Comparison of ENCODE assay signal across 8 cellular contexts in the genomic region with DNA sequence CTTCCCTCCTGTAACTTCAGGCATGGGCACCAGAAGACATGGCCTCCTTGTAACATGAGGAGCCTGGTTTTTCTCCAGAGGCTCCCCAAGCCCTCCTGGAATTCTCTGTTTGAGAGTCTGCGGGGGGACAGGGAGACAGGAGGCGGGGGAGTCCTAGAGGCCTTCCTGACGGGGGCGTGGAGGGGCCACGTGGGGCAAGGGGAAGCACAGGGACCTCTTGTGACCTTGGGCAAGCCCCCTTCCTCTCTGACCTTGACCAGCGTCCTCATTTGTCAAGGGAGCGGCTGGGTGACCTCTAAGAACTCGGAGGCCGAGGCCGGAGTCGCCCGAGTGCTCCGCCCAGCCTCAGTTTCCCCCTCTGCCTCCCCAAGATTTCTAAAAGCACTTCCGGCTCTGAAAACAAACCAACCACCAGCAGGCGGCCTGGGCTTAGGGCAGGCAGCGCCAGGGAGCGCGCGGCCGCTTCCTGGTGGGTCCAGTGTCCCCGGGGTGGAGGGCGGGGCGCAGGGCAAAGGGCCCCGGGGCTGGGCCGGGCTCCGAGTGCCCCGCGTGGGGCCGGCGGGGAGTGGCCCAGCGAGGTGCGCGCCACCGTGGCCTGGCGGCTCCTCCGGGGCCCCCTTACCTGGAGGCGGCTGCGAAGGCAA. TPM values are rescaled to one million over a fixed set of nuclear protein-coding genes. Genes with fewer than 3 reads are reported as not detected.
DNase-seq lines count a peak whose midpoint lies in the region; ATAC-seq and TF ChIP-seq lines count a peak whose summit lies in the region.

No MANE protein-coding gene starts in this region.

- no peak overlapping the region for H2BK12ac ChIP-seq in H9 (ENCODE audit: insufficient read length, low read depth, low read length)

- no peaks in the 10 kb centered on the region; a peak in 1 of 5 replicates for H3K9me3 Mint-ChIP-seq in H9
- H3K9me3 Mint-ChIP-seq in neural crest cell, result no peaks in the 10 kb centered on the region

- H2BK15ac ChIP-seq in H9 (ENCODE audit: low read depth, low read length), result no peak overlapping the region

- H3K27me3 Mint-ChIP-seq in H9 (ENCODE audit: low read depth) (peaks cover 58% of the 10 kb centered on the region), neural crest cell (ENCODE audit: low read depth) (peaks cover 51% of the 10 kb centered on the region)

- no peak for TF ChIP-seq EP300 in esophagus muscularis mucosa (IDR thresholded peaks at IDR 0.05)

- no peak overlapping the region for H4K8ac ChIP-seq in H9 (replicated peaks; ENCODE audit: insufficient read length, low read depth, low read length)

- no peak overlapping the region for H2BK20ac ChIP-seq in H9 (ENCODE audit: low read depth, low read length, poor library complexity, severe bottlenecking)

- H3K56ac ChIP-seq in H9 (ENCODE audit: insufficient read length, low read depth, low read length), result no peak overlapping the region

- H3K4me3 ChIP-seq in esophagus muscularis mucosa, result peak overlapping the region; percentile 63 to 89 (median 83)
- H3K4me3 ChIP-seq in thoracic aorta, result peak overlapping the region; percentile 81

- peak overlapping the region; percentile 53 to 72; a peak in 4 of 5 replicates for H3K4me3 Mint-ChIP-seq in H9
- H3K4me3 Mint-ChIP-seq in neural crest cell, result peak overlapping the region; percentile 62

- H3K9ac ChIP-seq in H9 (ENCODE audit: extremely low read depth, insufficient read length, low read length), result no peak overlapping the region

- no peak overlapping the region for H3T11ph ChIP-seq in H9 (ENCODE audit: low read length)

- peak; percentile 51; the same call in 2 of the 3 replicates for TF ChIP-seq CTCF in H9 (conservative IDR thresholded peaks at IDR 0.05)
- TF ChIP-seq CTCF in esophagus muscularis mucosa (IDR thresholded peaks at IDR 0.05), result peak; percentile 16 to 50 (median 37)
- peak; percentile 59 for TF ChIP-seq CTCF in neural crest cell (conservative IDR thresholded peaks at IDR 0.05)
- peak; percentile 44 for TF ChIP-seq CTCF in thoracic aorta (IDR thresholded peaks at IDR 0.05)

- no peak for TF ChIP-seq POLR2A in esophagus muscularis mucosa (IDR thresholded peaks at IDR 0.05; ENCODE audit: low read depth)

- no peak overlapping the region for H4K91ac ChIP-seq in H9 (ENCODE audit: insufficient read length, low read depth, low read length)

- H3K14ac ChIP-seq in H9 (ENCODE audit: insufficient read depth, low read length), result no peak overlapping the region

- peaks cover 10% of the 10 kb centered on the region; the same call in 1 of the 2 replicates for H3K27me3 ChIP-seq in H9 (ENCODE audit: insufficient read depth, low read length)
- no peaks in the 10 kb centered on the region for H3K27me3 ChIP-seq in esophagus muscularis mucosa
- no peaks in the 10 kb centered on the region for H3K27me3 ChIP-seq in thoracic aorta (replicated peaks; ENCODE audit: insufficient read depth)

- H3K36me3 Mint-ChIP-seq in H9 (ENCODE audit: insufficient read depth in 1 of 3, low read depth in 3 of 3) (no peaks in the 10 kb centered on the region; a peak in 1 of 7 replicates), neural crest cell (ENCODE audit: low read depth) (no peaks in the 10 kb centered on the region)

- H3K27ac ChIP-seq in H9 (ENCODE audit: insufficient read length, low read depth, low read length) (no peak overlapping the region), esophagus muscularis mucosa (replicated peaks in 1 of 4) (peak overlapping the region; percentile 83 to 88 (median 86)), thoracic aorta (peak overlapping the region; percentile 82 to 84)

- H3K79me2 ChIP-seq in H9 (ENCODE audit: insufficient read depth, low read length), result no peaks in the 10 kb centered on the region

- no peaks in the 10 kb centered on the region for H3K23me2 ChIP-seq in H9 (ENCODE audit: insufficient read length, low read depth, low read length, poor library complexity, severe bottlenecking)

- no peak overlapping the region for H2AFZ ChIP-seq in H9 (ENCODE audit: low read length)

- DNase-seq in EL (peak; percentile 67), H9 (no peak), NCI-H226 (peak; percentile 39), activated T-cell treated with anti-CD3 and anti-CD28 coated beads for 1 hour (ENCODE audit: low read depth) (peak; percentile 36), esophagus muscularis mucosa (ENCODE audit: extremely low spot score) (no peak), neural crest cell (ENCODE audit: low read depth, low spot score) (peak; percentile 17), thoracic aorta (ENCODE audit: low spot score) (no peak), NCI-H2081 treated with DMSO at 0.1 percent for 48 hours (lab: John Stamatoyannopoulos, UW) (no peak)

- H2BK120ac ChIP-seq in H9 (ENCODE audit: low read depth, low read length, poor library complexity, severe bottlenecking), result no peak overlapping the region

- intact Hi-C loops in esophagus muscularis mucosa (cut with DNase I), result no loop called here

- H3K9me3 ChIP-seq in H9 (ENCODE audit: control insufficient read depth, low read depth, low read length), result no peaks in the 10 kb centered on the region
- H3K9me3 ChIP-seq in esophagus muscularis mucosa, result no peaks in the 10 kb centered on the region
- no peaks in the 10 kb centered on the region for H3K9me3 ChIP-seq in thoracic aorta

- H3K4me1 Mint-ChIP-seq in H9 (peaks cover 27 to 41% of the 10 kb centered on the region in 2 experiments), neural crest cell (peaks cover 5% of the 10 kb centered on the region)

- no peaks in the 10 kb centered on the region for H3K79me1 ChIP-seq in H9 (ENCODE audit: insufficient read depth, low read depth, low read length, poor library complexity, severe bottlenecking)

- no peak overlapping the region for H3K18ac ChIP-seq in H9 (ENCODE audit: insufficient read length, low read depth, low read length)

- H4K5ac ChIP-seq in H9 (ENCODE audit: insufficient read length, low read depth, low read length), result no peak overlapping the region

- H3K36me3 ChIP-seq in esophagus muscularis mucosa, result peaks cover 0 to 18% (median 2%) of the 10 kb centered on the region in 4 donors
- no peaks in the 10 kb centered on the region for H3K36me3 ChIP-seq in thoracic aorta

- no peaks in the 10 kb centered on the region for H4K20me1 ChIP-seq in H9 (ENCODE audit: control insufficient read depth, insufficient read depth, insufficient read length)

- H3K27ac Mint-ChIP-seq in H9 (no peak overlapping the region), neural crest cell (ENCODE audit: unreplicated experiment) (no peak overlapping the region)

- no peak overlapping the region for H3K23ac ChIP-seq in H9 (ENCODE audit: insufficient read length, low read depth, low read length)

- no peak overlapping the region for H2AK5ac ChIP-seq in H9 (ENCODE audit: insufficient read length, low read length)

- H3K4ac ChIP-seq in H9 (ENCODE audit: low read depth, low read length), result no peak overlapping the region

- no peak overlapping the region for H2BK5ac ChIP-seq in H9 (ENCODE audit: insufficient read length, low read length)

- peak overlapping the region; percentile 56 for H3K4me2 ChIP-seq in H9 (ENCODE audit: insufficient read depth, insufficient read length, low read length)

- no peaks in the 10 kb centered on the region for H3K4me1 ChIP-seq in H9 (ENCODE audit: insufficient read depth, low read length)
- peaks cover 10 to 29% (median 23%) of the 10 kb centered on the region in 4 donors for H3K4me1 ChIP-seq in esophagus muscularis mucosa
- H3K4me1 ChIP-seq in thoracic aorta (ENCODE audit: control insufficient read depth in 1 of 2, low read depth in 2 of 2), result peaks cover 0 to 22% of the 10 kb centered on the region in 2 donors

- ATAC-seq in thoracic aorta (ENCODE audit: insufficient number of reproducible peaks, low FRiP score, low read depth), result peak; percentile 27

- WGBS in H9 (ENCODE audit: extremely low coverage, insufficient read length, low lambda C conversion rate), result no CpG with 5 or more reads among the region's 38 CpGs
- WGBS in esophagus muscularis mucosa, result 1% methylated on average over 19 of the region's 38 CpGs

RNA-seq across cellular contexts. Expression of gene TMCO4, which starts 0.4 kb away (rescaled TPM):
- total RNA-seq in H9 (2021), result 2.7 and 4.0 TPM in 2 replicates
- 10 to 100 TPM; 20.8 to 34.4 (median 25.8) TPM for total RNA-seq in esophagus muscularis mucosa
- 0.75 and 1.0 TPM in 2 replicates for total RNA-seq in neural crest cell
- total RNA-seq in thoracic aorta, result 10 to 100 TPM; 33.2 to 33.4 TPM

RNA-seq across cellular contexts. Expression of gene RNF186, which starts 15.7 kb away (rescaled TPM):
- not detected in 2 replicates for total RNA-seq in H9 (2021)
- not detected for total RNA-seq in esophagus muscularis mucosa
- total RNA-seq in neural crest cell, result not detected in 2 replicates
- total RNA-seq in thoracic aorta, result not detected

Comparison
In these comparisons a context has a peak if more than half of its experiments do, and no peak if none do; other contexts are left out.
1. DNase-seq: peak in EL (single experiment), NCI-H226 (single experiment), activated T-cell treated with anti-CD3 and anti-CD28 coated beads for 1 hour (single experiment) and neural crest cell (single experiment); none in H9 (single experiment), esophagus muscularis mucosa (single experiment), thoracic aorta (single experiment) and NCI-H2081 treated with DMSO at 0.1 percent for 48 hours (single experiment).
2. Peak in every context shown above with its lines, with median percentiles within 50 percentile points of each other: CTCF ChIP-seq.